Comparison of ENCODE assay signal across 1 cellular context in genomic region chr2:120246546-120247300, GRCh38.
TF ChIP-seq lines count a peak whose summit lies in the region.

No MANE protein-coding gene starts in this region.

TF ChIP-seq in GM23338, 12 proteins besides CTCF, POLR2A, EP300 and RAD21 (continued from another document):
- TF ChIP-seq, protein P1, sequence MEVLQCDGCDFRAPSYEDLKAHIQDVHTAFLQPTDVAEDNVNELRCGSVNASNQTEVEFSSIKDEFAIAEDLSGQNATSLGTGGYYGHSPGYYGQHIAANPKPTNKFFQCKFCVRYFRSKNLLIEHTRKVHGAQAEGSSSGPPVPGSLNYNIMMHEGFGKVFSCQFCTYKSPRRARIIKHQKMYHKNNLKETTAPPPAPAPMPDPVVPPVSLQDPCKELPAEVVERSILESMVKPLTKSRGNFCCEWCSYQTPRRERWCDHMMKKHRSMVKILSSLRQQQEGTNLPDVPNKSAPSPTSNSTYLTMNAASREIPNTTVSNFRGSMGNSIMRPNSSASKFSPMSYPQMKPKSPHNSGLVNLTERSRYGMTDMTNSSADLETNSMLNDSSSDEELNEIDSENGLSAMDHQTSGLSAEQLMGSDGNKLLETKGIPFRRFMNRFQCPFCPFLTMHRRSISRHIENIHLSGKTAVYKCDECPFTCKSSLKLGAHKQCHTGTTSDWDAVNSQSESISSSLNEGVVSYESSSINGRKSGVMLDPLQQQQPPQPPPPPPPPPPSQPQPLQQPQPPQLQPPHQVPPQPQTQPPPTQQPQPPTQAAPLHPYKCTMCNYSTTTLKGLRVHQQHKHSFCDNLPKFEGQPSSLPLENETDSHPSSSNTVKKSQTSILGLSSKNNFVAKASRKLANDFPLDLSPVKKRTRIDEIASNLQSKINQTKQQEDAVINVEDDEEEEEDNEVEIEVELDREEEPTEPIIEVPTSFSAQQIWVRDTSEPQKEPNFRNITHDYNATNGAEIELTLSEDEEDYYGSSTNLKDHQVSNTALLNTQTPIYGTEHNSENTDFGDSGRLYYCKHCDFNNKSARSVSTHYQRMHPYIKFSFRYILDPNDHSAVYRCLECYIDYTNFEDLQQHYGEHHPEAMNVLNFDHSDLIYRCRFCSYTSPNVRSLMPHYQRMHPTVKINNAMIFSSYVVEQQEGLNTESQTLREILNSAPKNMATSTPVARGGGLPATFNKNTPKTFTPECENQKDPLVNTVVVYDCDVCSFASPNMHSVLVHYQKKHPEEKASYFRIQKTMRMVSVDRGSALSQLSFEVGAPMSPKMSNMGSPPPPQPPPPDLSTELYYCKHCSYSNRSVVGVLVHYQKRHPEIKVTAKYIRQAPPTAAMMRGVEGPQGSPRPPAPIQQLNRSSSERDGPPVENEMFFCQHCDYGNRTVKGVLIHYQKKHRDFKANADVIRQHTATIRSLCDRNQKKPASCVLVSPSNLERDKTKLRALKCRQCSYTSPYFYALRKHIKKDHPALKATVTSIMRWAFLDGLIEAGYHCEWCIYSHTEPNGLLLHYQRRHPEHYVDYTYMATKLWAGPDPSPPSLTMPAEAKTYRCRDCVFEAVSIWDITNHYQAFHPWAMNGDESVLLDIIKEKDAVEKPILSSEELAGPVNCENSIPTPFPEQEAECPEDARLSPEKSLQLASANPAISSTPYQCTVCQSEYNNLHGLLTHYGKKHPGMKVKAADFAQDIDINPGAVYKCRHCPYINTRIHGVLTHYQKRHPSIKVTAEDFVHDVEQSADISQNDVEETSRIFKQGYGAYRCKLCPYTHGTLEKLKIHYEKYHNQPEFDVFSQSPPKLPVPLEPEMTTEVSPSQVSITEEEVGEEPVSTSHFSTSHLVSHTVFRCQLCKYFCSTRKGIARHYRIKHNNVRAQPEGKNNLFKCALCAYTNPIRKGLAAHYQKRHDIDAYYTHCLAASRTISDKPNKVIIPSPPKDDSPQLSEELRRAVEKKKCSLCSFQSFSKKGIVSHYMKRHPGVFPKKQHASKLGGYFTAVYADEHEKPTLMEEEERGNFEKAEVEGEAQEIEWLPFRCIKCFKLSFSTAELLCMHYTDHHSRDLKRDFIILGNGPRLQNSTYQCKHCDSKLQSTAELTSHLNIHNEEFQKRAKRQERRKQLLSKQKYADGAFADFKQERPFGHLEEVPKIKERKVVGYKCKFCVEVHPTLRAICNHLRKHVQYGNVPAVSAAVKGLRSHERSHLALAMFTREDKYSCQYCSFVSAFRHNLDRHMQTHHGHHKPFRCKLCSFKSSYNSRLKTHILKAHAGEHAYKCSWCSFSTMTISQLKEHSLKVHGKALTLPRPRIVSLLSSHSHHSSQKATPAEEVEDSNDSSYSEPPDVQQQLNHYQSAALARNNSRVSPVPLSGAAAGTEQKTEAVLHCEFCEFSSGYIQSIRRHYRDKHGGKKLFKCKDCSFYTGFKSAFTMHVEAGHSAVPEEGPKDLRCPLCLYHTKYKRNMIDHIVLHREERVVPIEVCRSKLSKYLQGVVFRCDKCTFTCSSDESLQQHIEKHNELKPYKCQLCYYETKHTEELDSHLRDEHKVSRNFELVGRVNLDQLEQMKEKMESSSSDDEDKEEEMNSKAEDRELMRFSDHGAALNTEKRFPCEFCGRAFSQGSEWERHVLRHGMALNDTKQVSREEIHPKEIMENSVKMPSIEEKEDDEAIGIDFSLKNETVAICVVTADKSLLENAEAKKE (CRISPR knock-in tag; IDR thresholded peaks at IDR 0.05), result no peak
- TF ChIP-seq STAT1 (IDR thresholded peaks at IDR 0.05; ENCODE audit: unreplicated experiment) (no peak), POLR2AphosphoS5 (IDR thresholded peaks at IDR 0.05; ENCODE audit: low read depth) (no peak), NANOG (IDR thresholded peaks at IDR 0.05; ENCODE audit: borderline replicate concordance) (no peak), ZNF114 (CRISPR knock-in tag; IDR thresholded peaks at IDR 0.05) (no peak), JUNB (IDR thresholded peaks at IDR 0.05; ENCODE audit: unreplicated experiment) (no peak)
